In genomic region chr13:92346046-92346445, GRCh38 we compare ENCODE assay signal across 1 cellular context.
TF ChIP-seq lines count a peak whose summit lies in the region.

No MANE protein-coding gene starts in this region.

TF ChIP-seq in GM23338, 12 proteins besides CTCF, POLR2A, EP300 and RAD21 (continued from another document):
- no peak for TF ChIP-seq ZNF462 (CRISPR knock-in tag; IDR thresholded peaks at IDR 0.05)
- no peak for TF ChIP-seq ZNF114 (CRISPR knock-in tag; IDR thresholded peaks at IDR 0.05)
- TF ChIP-seq REST (IDR thresholded peaks at IDR 0.05; ENCODE audit: unreplicated experiment), result no peak
- TF ChIP-seq NANOG (IDR thresholded peaks at IDR 0.05; ENCODE audit: borderline replicate concordance), result no peak
